ENCODE assay signal across 8 cellular contexts in the genomic region with DNA sequence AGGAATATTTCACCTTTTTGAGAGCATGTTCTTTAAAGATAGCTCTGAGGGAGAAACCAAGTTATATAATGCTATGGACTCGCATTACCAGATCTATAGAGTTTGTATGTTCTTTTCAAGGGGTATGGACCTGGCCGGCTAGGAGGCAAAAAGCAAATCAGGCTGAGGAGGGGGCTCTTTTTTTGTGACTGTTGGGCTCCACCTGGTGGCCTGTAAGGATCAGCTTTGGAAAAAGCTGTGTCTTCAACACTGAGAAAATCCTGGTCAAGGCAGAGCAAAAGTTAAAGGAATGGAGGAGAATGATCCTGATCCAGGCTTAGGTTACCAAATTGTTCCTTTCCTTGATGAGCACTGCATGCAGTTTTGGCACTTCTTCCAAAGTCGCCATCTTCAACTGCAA.
DNase-seq lines count a peak whose midpoint lies in the region; ATAC-seq and TF ChIP-seq lines count a peak whose summit lies in the region.

No MANE protein-coding gene starts in this region.

- H3K36me3 ChIP-seq in OCI-LY7 (ENCODE audit: insufficient read depth, low read length) (no peaks in the 10 kb centered on the region), lower lobe of right lung (peaks cover 6% of the 10 kb centered on the region), upper lobe of right lung (no peaks in the 10 kb centered on the region)

- H3K27ac ChIP-seq in OCI-LY7 (ENCODE audit: low read depth, low read length, poor library complexity, severe bottlenecking) = no peak overlapping the region
- no peak overlapping the region for H3K27ac ChIP-seq in lower lobe of right lung
- no peak overlapping the region for H3K27ac ChIP-seq in upper lobe of right lung

- TF ChIP-seq CTCF in GM13977 (IDR thresholded peaks at IDR 0.05; ENCODE audit: extremely low read depth, insufficient read depth, missing control alignments) (peak; percentile 68), OCI-LY7 (conservative IDR thresholded peaks at IDR 0.05; ENCODE audit: low read length) (peak; percentile 90), cardiac fibroblast (IDR thresholded peaks at IDR 0.05; ENCODE audit: low read depth, low read length) (peak; percentile 71), lower lobe of right lung (IDR thresholded peaks at IDR 0.05) (peak; percentile 62), upper lobe of right lung (IDR thresholded peaks at IDR 0.05) (peak; percentile 64)

- H3K9me2 ChIP-seq in OCI-LY7 (ENCODE audit: insufficient read depth, low read length) = no peaks in the 10 kb centered on the region

- BruUV-seq in OCI-LY7 (replicated peaks; lab: Mats Ljungman, UMichigan) = no TSS peak

- H4K20me1 ChIP-seq in OCI-LY7 (ENCODE audit: insufficient read depth, low read length) = no peaks in the 10 kb centered on the region

- peaks cover 25% of the 10 kb centered on the region for H3K4me1 ChIP-seq in OCI-LY7 (ENCODE audit: insufficient read depth, low read length, poor library complexity, severe bottlenecking)
- H3K4me1 ChIP-seq in lower lobe of right lung = no peaks in the 10 kb centered on the region
- H3K4me1 ChIP-seq in upper lobe of right lung = no peaks in the 10 kb centered on the region

- H3K27me3 ChIP-seq in lower lobe of right lung (ENCODE audit: low read depth) = no peaks in the 10 kb centered on the region
- no peaks in the 10 kb centered on the region for H3K27me3 ChIP-seq in upper lobe of right lung

- DNase-seq in AG20443 (ENCODE audit: low spot score) (peak; percentile 31), GM13977 (ENCODE audit: low spot score) (peak; percentile 34), OCI-LY7 (ENCODE audit: low spot score) (peak; percentile 60), cardiac fibroblast (ENCODE audit: low read depth in 2 of 2) (peak; percentile 48 to 63), lower lobe of right lung (no peak), upper lobe of right lung (no peak)

- H3K9me3 ChIP-seq in OCI-LY7 (ENCODE audit: low read length) (no peaks in the 10 kb centered on the region), lower lobe of right lung (no peaks in the 10 kb centered on the region), upper lobe of right lung (no peaks in the 10 kb centered on the region)

- H3K4me3 ChIP-seq in OCI-LY7 (ENCODE audit: low read depth, low read length, poor library complexity, severe bottlenecking) (no peak overlapping the region), cardiac fibroblast (replicated peaks in 1 of 2; ENCODE audit: low read depth in 2 of 2, low read length in 2 of 2) (no peak overlapping the region), lower lobe of right lung (no peak overlapping the region), upper lobe of right lung (no peak overlapping the region)

- H3K4me2 ChIP-seq in OCI-LY7 (ENCODE audit: low read length) = no peak overlapping the region

- in situ Hi-C loops in GM13977 (cut with MboI; ENCODE audit: low pct_unique_long_range_greater_than_20kb, low sequenced_read_pairs, unreplicated experiment) = no loop called here

- POLR2A ChIA-PET in OCI-LY7 (lab: Charles Lee) = no interaction called here

- CTCF ChIA-PET in OCI-LY7 (lab: Charles Lee; ENCODE audit: unreplicated experiment) = no interaction called here

- intact Hi-C loops in OCI-LY7 (cut with micrococcal nuclease; ENCODE audit: unreplicated experiment) (loop anchor here (1.0 to 10.0 kb wide), 4 partner anchors 153 to 236 kb away; no protein-coding TSS in a partner anchor), lower lobe of right lung (cut with DNase I) (loop anchor here (10.0 kb wide), 1 partner anchor 217 kb away; a partner anchor contains a TSS), upper lobe of right lung (cut with DNase I) (no loop called here)

- no peaks in the 10 kb centered on the region for H3K79me2 ChIP-seq in OCI-LY7 (ENCODE audit: insufficient read depth, low read depth, low read length)

- ATAC-seq in lower lobe of right lung (peak; percentile 45 to 59), upper lobe of right lung (peak; percentile 58), HG03378 (IDR thresholded peaks at IDR 0.05; ENCODE audit: unreplicated experiment) (no peak), GM19023 (IDR thresholded peaks at IDR 0.05; ENCODE audit: unreplicated experiment) (no peak)

- H2AFZ ChIP-seq in OCI-LY7 (ENCODE audit: low read length) = no peak overlapping the region

Comparison
In these comparisons a context has a peak if more than half of its experiments do, and no peak if none do; other contexts are left out.
1. DNase-seq: peak in AG20443 (single experiment), GM13977 (single experiment), OCI-LY7 (single experiment) and cardiac fibroblast (2 of 2); none in lower lobe of right lung (single experiment) and upper lobe of right lung (single experiment).
2. ATAC-seq: peak in lower lobe of right lung (2 of 2) and upper lobe of right lung (single experiment); none in HG03378 (single experiment) and GM19023 (single experiment).
3. Peak in every context shown above with its lines, with median percentiles within 50 percentile points of each other: CTCF ChIP-seq.